In genomic region chr2:32946314-32947075, GRCh38 we compare ENCODE assay signal across 8 cellular contexts. TPM values are rescaled to one million over a fixed set of nuclear protein-coding genes. Genes with fewer than 3 reads are reported as not detected.
DNase-seq lines count a peak whose midpoint lies in the region; ATAC-seq and TF ChIP-seq lines count a peak whose summit lies in the region.

Gene LTBP1 (plus strand): TSS chr2:32946953. CDS start chr2:32947325, 372 bp downstream.

- TF ChIP-seq RAD21 in SK-N-SH (IDR thresholded peaks at IDR 0.05; ENCODE audit: low read length): peak; percentile 70

- peak within 1 kb of the TSS; percentile 79 for H3K27ac ChIP-seq in HUES48 (ENCODE audit: low read depth, low read length)
- peak within 1 kb of the TSS in 1 of 2 experiments; percentile 43; a peak in 2 of 4 replicates for H3K27ac ChIP-seq in SK-N-SH (ENCODE audit: low read depth in 2 of 2, low read length in 1 of 2)
- peak within 1 kb of the TSS in 3 of 5 donors; percentile 20 to 74 (median 47) for H3K27ac ChIP-seq in adrenal gland
- peak within 1 kb of the TSS; percentile 95 for H3K27ac ChIP-seq in left ventricle myocardium inferior (replicated peaks)
- H3K27ac ChIP-seq in vagina: peak within 1 kb of the TSS; percentile 94

- peak; percentile 84 for ATAC-seq in GM21447 (IDR thresholded peaks at IDR 0.05; ENCODE audit: unreplicated experiment)

- CTCF ChIA-PET in SK-N-SH (lab: Yijun Ruan, JAX): interaction anchor here (0.7 to 2.3 kb wide), 2 partner anchors 88 to 432 kb away, joined by 3 to 5 read pairs; no protein-coding TSS in a partner anchor

- peak within 1 kb of the TSS; percentile 72 for H3K4me3 ChIP-seq in HUES48 (ENCODE audit: low read depth, low read length)
- H3K4me3 ChIP-seq in SK-N-SH (ENCODE audit: low read depth in 2 of 2, low read length in 1 of 2): peak within 1 kb of the TSS; percentile 75 to 82
- H3K4me3 ChIP-seq in adrenal gland: peak within 1 kb of the TSS in 3 of 4 donors; percentile 48 to 85 (median 65)
- peak within 1 kb of the TSS; percentile 93 for H3K4me3 ChIP-seq in left ventricle myocardium inferior
- H3K4me3 ChIP-seq in vagina: peak within 1 kb of the TSS; percentile 81 to 83

- H4K20me1 ChIP-seq in SK-N-SH (ENCODE audit: insufficient read depth): no peaks in the 10 kb centered on the region

- DNase-seq in DMS53 treated with DMSO at 0.1 percent for 48 hours (lab: John Stamatoyannopoulos, UW; ENCODE audit: unreplicated experiment) (peak; percentile 53), SK-N-SH (peak; percentile 82), adrenal gland (peak; percentile 57 to 77 (median 70)), left ventricle myocardium inferior (peak; percentile 83), posterior vena cava (ENCODE audit: low spot score) (peak; percentile 88), vagina (ENCODE audit: extremely low spot score in 2 of 2) (peak in 1 of 2 donors; percentile 88)

- WGBS in SK-N-SH (ENCODE audit: low lambda C conversion rate): 5% methylated on average over 52 of the region's 68 CpGs
- WGBS in adrenal gland, 4 donors: 0 to 1% (median 1%) methylated on average over 4 to 68 of the region's 68 CpGs

- POLR2A ChIA-PET in SK-N-SH (lab: Yijun Ruan, JAX): no interaction called here

- peak within 1 kb of the TSS; percentile 97 for H3K4me2 ChIP-seq in SK-N-SH

- no peaks in the 10 kb centered on the region for H3K9me2 ChIP-seq in SK-N-SH

- no peaks in the 10 kb centered on the region for H3K9me3 ChIP-seq in HUES48 (ENCODE audit: control insufficient read depth, insufficient read depth, low read length)
- H3K9me3 ChIP-seq in SK-N-SH: no peaks in the 10 kb centered on the region
- H3K9me3 ChIP-seq in adrenal gland (replicated peaks in 1 of 3): no peaks in the 10 kb centered on the region
- H3K9me3 ChIP-seq in left ventricle myocardium inferior (replicated peaks): no peaks in the 10 kb centered on the region
- no peaks in the 10 kb centered on the region for H3K9me3 ChIP-seq in vagina

- no peaks in the 10 kb centered on the region for H3K79me2 ChIP-seq in SK-N-SH (ENCODE audit: insufficient read depth)

- H3F3A ChIP-seq in SK-N-SH (replicated peaks; ENCODE audit: insufficient read depth): peaks cover 3% of the 10 kb centered on the region

- peak in 1 of 2 donors; percentile 20 for TF ChIP-seq POLR2A in adrenal gland (IDR thresholded peaks at IDR 0.05)
- peak in 1 of 2 donors; percentile 47 for TF ChIP-seq POLR2A in vagina (IDR thresholded peaks at IDR 0.05)

- H3K36me3 ChIP-seq in HUES48 (ENCODE audit: control insufficient read depth, insufficient read depth, low read length): peaks cover 4% of the 10 kb centered on the region; the same call in 1 of the 2 replicates
- no peaks in the 10 kb centered on the region for H3K36me3 ChIP-seq in SK-N-SH (replicated peaks in 1 of 2; ENCODE audit: control insufficient read depth in 1 of 2, insufficient read depth in 2 of 2, low read length in 1 of 2)
- H3K36me3 ChIP-seq in adrenal gland (replicated peaks in 1 of 2): no peaks in the 10 kb centered on the region
- H3K36me3 ChIP-seq in left ventricle myocardium inferior: no peaks in the 10 kb centered on the region
- H3K36me3 ChIP-seq in vagina: no peaks in the 10 kb centered on the region

- H3K27me3 ChIP-seq in HUES48 (ENCODE audit: control insufficient read depth, insufficient read depth, low read length): no peaks in the 10 kb centered on the region
- H3K27me3 ChIP-seq in SK-N-SH (ENCODE audit: insufficient read depth): no peaks in the 10 kb centered on the region
- no peaks in the 10 kb centered on the region for H3K27me3 ChIP-seq in adrenal gland
- no peaks in the 10 kb centered on the region for H3K27me3 ChIP-seq in left ventricle myocardium inferior (ENCODE audit: low read depth)
- no peaks in the 10 kb centered on the region for H3K27me3 ChIP-seq in vagina

- no peak for TF ChIP-seq EP300 in SK-N-SH (IDR thresholded peaks at IDR 0.05; ENCODE audit: borderline replicate concordance in 1 of 2, low read depth in 1 of 2, low read length in 1 of 2)

- TF ChIP-seq CTCF in SK-N-SH (IDR thresholded peaks at IDR 0.05) (peak; percentile 94), adrenal gland (IDR thresholded peaks at IDR 0.05) (peak; percentile 46 to 67 (median 63)), left ventricle myocardium inferior (IDR thresholded peaks at IDR 0.05; ENCODE audit: borderline replicate concordance) (peak; percentile 85), vagina (IDR thresholded peaks at IDR 0.05) (peak; percentile 13 to 38 (median 38))

- H3K4me1 ChIP-seq in HUES48 (ENCODE audit: control insufficient read depth, insufficient read depth, low read length) (peaks cover 16% of the 10 kb centered on the region), SK-N-SH (ENCODE audit: control insufficient read depth in 1 of 2, insufficient read depth in 2 of 2, low read depth in 1 of 2, low read length in 1 of 2) (peaks cover 0 to 6% of the 10 kb centered on the region in 2 experiments; a peak in 1 of 4 replicates), adrenal gland (replicated peaks in 1 of 2) (peaks cover 3 to 9% of the 10 kb centered on the region in 2 donors), left ventricle myocardium inferior (peaks cover 60% of the 10 kb centered on the region), vagina (peaks cover 25% of the 10 kb centered on the region)

- intact Hi-C loops in adrenal gland (cut with DNase I) (loop anchor here (5.0 to 10.0 kb wide), 4 partner anchors 68 to 392 kb away; no protein-coding TSS in a partner anchor), left ventricle myocardium inferior (cut with micrococcal nuclease) (loop anchor here (10.0 kb wide), 2 partner anchors 172 to 638 kb away; no protein-coding TSS in a partner anchor), posterior vena cava (cut with DNase I) (loop anchor here in 1 of 2 donors (5.0 kb wide), 1 partner anchor 174 kb away; no protein-coding TSS in a partner anchor), vagina (cut with DNase I) (no loop called here)

- H3K9ac ChIP-seq in HUES48 (ENCODE audit: low read depth, low read length) (peak within 1 kb of the TSS; percentile 53), SK-N-SH (peak within 1 kb of the TSS; percentile 65)

- H2AFZ ChIP-seq in SK-N-SH (ENCODE audit: low read depth): peak within 1 kb of the TSS; percentile 79

TF ChIP-seq in SK-N-SH, 30 proteins besides CTCF, POLR2A, EP300 and RAD21 (continues in another document):
- no peak for TF ChIP-seq RXRA (IDR thresholded peaks at IDR 0.05; ENCODE audit: borderline replicate concordance, low read depth)
- TF ChIP-seq SMC3 (IDR thresholded peaks at IDR 0.05; ENCODE audit: low read depth, low read length): peak; percentile 82
- no peak for TF ChIP-seq NRF1 (IDR thresholded peaks at IDR 0.05; ENCODE audit: low read depth, low read length)
- TF ChIP-seq TCF12 (IDR thresholded peaks at IDR 0.05): no peak; the same call in 1 of the 2 replicates
- TF ChIP-seq PBX3 (IDR thresholded peaks at IDR 0.05): peak; percentile 66
- 0 out of 2 replicates have a peak, but pooled peaks have one; percentile 19 for TF ChIP-seq REST (IDR thresholded peaks at IDR 0.05; ENCODE audit: low read depth, low read length)
- TF ChIP-seq ELF1 (IDR thresholded peaks at IDR 0.05): no peak
- TF ChIP-seq GATA2 (CRISPR knock-in tag; IDR thresholded peaks at IDR 0.05): no peak
- TF ChIP-seq RCOR1 (IDR thresholded peaks at IDR 0.05; ENCODE audit: low read length): 0 out of 2 replicates have a peak, but pooled peaks have one; percentile 18
- TF ChIP-seq SIN3A (IDR thresholded peaks at IDR 0.05; ENCODE audit: borderline replicate concordance, low read depth, low read length): peak; percentile 36; the same call in 1 of the 2 replicates
- TF ChIP-seq TEAD4 (IDR thresholded peaks at IDR 0.05; ENCODE audit: borderline replicate concordance, insufficient read depth): no peak
- TF ChIP-seq FOSL2 (IDR thresholded peaks at IDR 0.05; ENCODE audit: borderline replicate concordance, low read depth): no peak
- no peak for TF ChIP-seq EZH2phosphoT487 (IDR thresholded peaks at IDR 0.05; ENCODE audit: borderline replicate concordance, low read depth)

RNA-seq across cellular contexts. Expression of gene LTBP1, which starts in this region (rescaled TPM):
- polyA plus RNA-seq in SK-N-SH (2012; rRNA removed) (467 and 564 TPM in 2 replicates), adrenal gland (10 to 100 TPM in 1 of 3 donors, 1 to 10 TPM in 2; 6.2 to 10.9 (median 8.6) TPM)
- polyA plus RNA-seq in SK-N-SH (2012; cell fraction: cytosol; rRNA removed): 524 and 527 TPM in 2 replicates
- polyA plus RNA-seq in SK-N-SH (2012; cell fraction: nucleus; rRNA removed): 314 and 521 TPM in 2 replicates
- total RNA-seq in adrenal gland (10 to 100 TPM; 14.6 to 47.2 (median 17.8) TPM), left ventricle myocardium inferior (88.9 TPM), posterior vena cava (100 to 1,000 TPM; 206 to 235 TPM), vagina (48.4 TPM)

Comparison
In these comparisons a context has a peak if more than half of its experiments do, and no peak if none do; other contexts are left out.
1. RNA of gene LTBP1 (polyA plus RNA-seq): 314 to 564 TPM in SK-N-SH; 6.2 to 10.9 TPM in adrenal gland; every median in the first group is over 10 times any median in the second.
2. CTCF ChIP-seq: peak in every context shown above with its lines; median percentile 94 in SK-N-SH; 85 in left ventricle myocardium inferior; 63 in adrenal gland; 38 in vagina.
3. Peak in every context shown above with its lines, with median percentiles within 50 percentile points of each other: H3K4me3 ChIP-seq.